1 cellular context compared by ENCODE assay signal in genomic region chr22:29703595-29704195, GRCh38.
TF ChIP-seq lines count a peak whose summit lies in the region.

No MANE protein-coding gene starts in this region.

TF ChIP-seq in SK-N-SH treated with all-trans-retinoic acid at 6 μM for 48 hours, 23 proteins besides CTCF, POLR2A, EP300 and RAD21 (continued from another document):
- no peak for TF ChIP-seq CSRNP3 (CRISPR knock-in tag; IDR thresholded peaks at IDR 0.05)
- no peak for TF ChIP-seq RARB (CRISPR knock-in tag; IDR thresholded peaks at IDR 0.05)
- TF ChIP-seq, protein P1, sequence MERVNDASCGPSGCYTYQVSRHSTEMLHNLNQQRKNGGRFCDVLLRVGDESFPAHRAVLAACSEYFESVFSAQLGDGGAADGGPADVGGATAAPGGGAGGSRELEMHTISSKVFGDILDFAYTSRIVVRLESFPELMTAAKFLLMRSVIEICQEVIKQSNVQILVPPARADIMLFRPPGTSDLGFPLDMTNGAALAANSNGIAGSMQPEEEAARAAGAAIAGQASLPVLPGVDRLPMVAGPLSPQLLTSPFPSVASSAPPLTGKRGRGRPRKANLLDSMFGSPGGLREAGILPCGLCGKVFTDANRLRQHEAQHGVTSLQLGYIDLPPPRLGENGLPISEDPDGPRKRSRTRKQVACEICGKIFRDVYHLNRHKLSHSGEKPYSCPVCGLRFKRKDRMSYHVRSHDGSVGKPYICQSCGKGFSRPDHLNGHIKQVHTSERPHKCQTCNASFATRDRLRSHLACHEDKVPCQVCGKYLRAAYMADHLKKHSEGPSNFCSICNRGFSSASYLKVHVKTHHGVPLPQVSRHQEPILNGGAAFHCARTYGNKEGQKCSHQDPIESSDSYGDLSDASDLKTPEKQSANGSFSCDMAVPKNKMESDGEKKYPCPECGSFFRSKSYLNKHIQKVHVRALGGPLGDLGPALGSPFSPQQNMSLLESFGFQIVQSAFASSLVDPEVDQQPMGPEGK (CRISPR knock-in tag; IDR thresholded peaks at IDR 0.05; ENCODE audit: borderline replicate concordance) = no peak
- TF ChIP-seq CREB5 (CRISPR knock-in tag; IDR thresholded peaks at IDR 0.05; ENCODE audit: low read depth) = no peak
